ENCODE assay signal across 22 cellular contexts in genomic region chr2:162833345-162833744, GRCh38. TPM values are rescaled to one million over a fixed set of nuclear protein-coding genes. Genes with fewer than 3 reads are reported as not detected.
"Had no signal": no experiment of that assay in that cellular context is flagged by ENCODE, and none has a peak within 500 bp of the region (broad histone marks: within the 10 kb centered on the region; RNA-seq: fewer than 3 reads in every experiment).

No MANE protein-coding gene starts in this region.

- FAIRE-seq: K562 had no signal

- ATAC-seq: K562, Panc1, PC-3 had no signal

- H3K36me3 Mint-ChIP-seq: IgD-negative memory B cell had no signal

- H3K27ac ChIP-seq: KMS-11, RWPE1 had no signal

- H3K4me1 Mint-ChIP-seq: IgD-negative memory B cell had no signal

- H3K4me3 ChIP-seq: K562 had no signal

- H3K9ac ChIP-seq: KMS-11 had no signal

- H3K4me2 ChIP-seq: KMS-11 had no signal

- H3K4me3 Mint-ChIP-seq: IgD-negative memory B cell had no signal

- DNase-seq: Kasumi-1, MM.1S, NCI-H1092 treated with DMSO at 0.1 percent for 48 hours, NCI-H146, NCI-H1694 treated with DMSO at 0.1 percent for 48 hours, NCI-H1930, NCI-H2227 treated with DMSO at 0.1 percent for 48 hours, NCI-H524, NCI-H526 treated with DMSO at 0.1 percent for 48 hours, NCI-H774, PC-3, SHP77 had no signal

- H3K27ac Mint-ChIP-seq: IgD-negative memory B cell had no signal

RNA-seq across cellular contexts. Expression of gene KCNH7, which starts 5.2 kb away (rescaled TPM):
- total RNA-seq: HT1080; K562; M059J; NCI-H460; PC-3; SK-MEL-5; T-helper 1 cell treated with Interleukin-12 subunit alpha and Interleukin-12 subunit beta and Interleukin-4 antibody, amounts not matched to agents 30 ng/mL and 1 ng/mL, for 36 hours had no signal
- polyA plus RNA-seq: IgD-negative memory B cell, K562 had no signal
